17 cellular contexts compared by ENCODE assay signal in the genomic region with DNA sequence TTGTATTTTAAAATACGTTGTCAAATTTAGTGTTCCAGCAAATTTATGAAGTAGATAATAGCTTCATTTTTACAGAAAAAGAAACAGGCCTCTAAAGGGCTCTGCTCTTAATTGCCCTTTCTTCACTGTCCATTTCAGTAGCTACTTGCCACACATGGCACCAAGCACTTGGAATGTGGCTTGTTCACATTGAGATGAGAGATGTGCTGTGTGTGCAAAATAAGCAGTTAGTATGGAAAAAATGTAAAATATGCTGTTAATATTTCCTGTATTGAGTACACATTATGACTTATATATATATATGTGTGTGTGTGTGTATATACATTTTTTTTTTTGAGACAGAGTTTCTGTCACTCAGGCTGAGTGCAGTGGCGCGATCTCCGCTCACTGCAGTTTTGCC. TPM values are rescaled to one million over a fixed set of nuclear protein-coding genes. Genes with fewer than 3 reads are reported as not detected.
DNase-seq lines count a peak whose midpoint lies in the region; ATAC-seq and TF ChIP-seq lines count a peak whose summit lies in the region.
"Had no signal": no experiment of that assay in that cellular context is flagged by ENCODE, and none has a peak within 500 bp of the region (broad histone marks: within the 10 kb centered on the region; RNA-seq: fewer than 3 reads in every experiment).

No MANE protein-coding gene starts in this region.

- no peaks in the 10 kb centered on the region for H3K9me3 Mint-ChIP-seq in activated naive CD4-positive, alpha-beta T cell treated with anti-CD3 and anti-CD28 coated beads, Interleukin-2, amount 50 U/mL, for 24 hours
- no peaks in the 10 kb centered on the region for H3K9me3 Mint-ChIP-seq in activated naive CD4-positive, alpha-beta T cell treated with anti-CD3 and anti-CD28 coated beads, Interleukin-2, amount 50 U/mL, for 72 hours
- peaks cover 24% of the 10 kb centered on the region for H3K9me3 Mint-ChIP-seq in mesothelial cell of epicardium

- peak overlapping the region; percentile 95 for H3K27ac ChIP-seq in SK-N-MC
- H3K27ac ChIP-seq: 22Rv1; BLaER1 treated with 17β-estradiol and CSF1 and Interleukin-3, amounts not matched to agents 10 nM and 100 nM; GM23248 had no signal

- H3K4me3 Mint-ChIP-seq in activated naive CD4-positive, alpha-beta T cell treated with anti-CD3 and anti-CD28 coated beads, Interleukin-2, amount 50 U/mL, for 24 hours = no peak overlapping the region
- no peak overlapping the region for H3K4me3 Mint-ChIP-seq in mesothelial cell of epicardium
- H3K4me3 Mint-ChIP-seq: B cell had no signal

- ATAC-seq in activated naive CD4-positive, alpha-beta T cell treated with anti-CD3 and anti-CD28 coated beads, Interleukin-2, amount 50 U/mL, for 72 hours = no peak
- no peak for ATAC-seq in stimulated activated naive CD8-positive, alpha-beta T cell treated with anti-CD3 and anti-CD28 coated beads, Interleukin-15, Interleukin-2, amounts not matched to agents 100 U/mL and 50 U/mL, for 24 hours
- no peak for ATAC-seq in SK-N-SH treated with all-trans-retinoic acid at 6 μM for 48 hours
- ATAC-seq: GM12878 had no signal

- H3K9ac ChIP-seq in SK-N-MC (ENCODE audit: insufficient read length) = peak overlapping the region; percentile 56
- H3K9ac ChIP-seq: BLaER1 treated with 17β-estradiol and CSF1 and Interleukin-3, amounts not matched to agents 10 nM and 100 nM; GM23248 had no signal

- no peak for TF ChIP-seq CTCF in mesothelial cell of epicardium (IDR thresholded peaks at IDR 0.05; ENCODE audit: unreplicated experiment)

- peak overlapping the region; percentile 8 for H3K27ac Mint-ChIP-seq in activated naive CD4-positive, alpha-beta T cell treated with anti-CD3 and anti-CD28 coated beads, Interleukin-2, amount 50 U/mL, for 24 hours
- no peak overlapping the region for H3K27ac Mint-ChIP-seq in activated naive CD4-positive, alpha-beta T cell treated with anti-CD3 and anti-CD28 coated beads, Interleukin-2, amount 50 U/mL, for 72 hours
- H3K27ac Mint-ChIP-seq in mesothelial cell of epicardium = peak overlapping the region; percentile 43

- H3K4me1 Mint-ChIP-seq in activated naive CD4-positive, alpha-beta T cell treated with anti-CD3 and anti-CD28 coated beads, Interleukin-2, amount 50 U/mL, for 24 hours = peaks cover 90% of the 10 kb centered on the region
- peaks cover 17% of the 10 kb centered on the region for H3K4me1 Mint-ChIP-seq in mesothelial cell of epicardium

- peak overlapping the region; percentile 42; the same call in 1 of the 2 replicates for H3K4me3 ChIP-seq in SK-N-MC
- H3K4me3 ChIP-seq: BLaER1 treated with 17β-estradiol and CSF1 and Interleukin-3, amounts not matched to agents 10 nM and 100 nM; GM12878; GM23248; HAP-1 had no signal

- no peak for DNase-seq in activated naive CD4-positive, alpha-beta T cell treated with anti-CD3 and anti-CD28 coated beads, Interleukin-2, amount 50 U/mL, for 72 hours (ENCODE audit: low spot score in 2 of 2)
- DNase-seq in EH (ENCODE audit: low read depth) = peak; percentile 37
- DNase-seq in SK-N-MC (ENCODE audit: low read depth, low spot score) = no peak
- no peak for DNase-seq in mesothelial cell of epicardium (ENCODE audit: low spot score in 2 of 2, unreplicated experiment in 2 of 2)
- no peak for DNase-seq in stimulated activated naive CD8-positive, alpha-beta T cell treated with anti-CD3 and anti-CD28 coated beads, Interleukin-15, Interleukin-2, amounts not matched to agents 100 U/mL and 50 U/mL, for 24 hours
- no peak for DNase-seq in effector CD4-positive, alpha-beta T cell
- DNase-seq: Caco-2; CD4-positive, CD25-positive, alpha-beta regulatory T cell; DMS79; GM23248 had no signal

- H3K36me3 ChIP-seq in SK-N-MC (ENCODE audit: insufficient read depth, low read length) = peaks cover 26% of the 10 kb centered on the region

- H3K9me3 ChIP-seq in SK-N-MC (ENCODE audit: low read depth, low read length) = no peaks in the 10 kb centered on the region
- H3K9me3 ChIP-seq: HAP-1 had no signal

- no peaks in the 10 kb centered on the region for H3K27me3 Mint-ChIP-seq in activated naive CD4-positive, alpha-beta T cell treated with anti-CD3 and anti-CD28 coated beads, Interleukin-2, amount 50 U/mL, for 24 hours
- no peaks in the 10 kb centered on the region for H3K27me3 Mint-ChIP-seq in mesothelial cell of epicardium (ENCODE audit: low read depth)
- H3K27me3 Mint-ChIP-seq: B cell; CD4-positive, CD25-positive, alpha-beta regulatory T cell had no signal

- peaks cover 19% of the 10 kb centered on the region for H3K36me3 Mint-ChIP-seq in activated naive CD4-positive, alpha-beta T cell treated with anti-CD3 and anti-CD28 coated beads, Interleukin-2, amount 50 U/mL, for 24 hours
- peaks cover 0 to 19% of the 10 kb centered on the region in 2 donors for H3K36me3 Mint-ChIP-seq in activated naive CD4-positive, alpha-beta T cell treated with anti-CD3 and anti-CD28 coated beads, Interleukin-2, amount 50 U/mL, for 72 hours
- H3K36me3 Mint-ChIP-seq in mesothelial cell of epicardium = peaks cover 34% of the 10 kb centered on the region

TF ChIP-seq in SK-N-SH treated with all-trans-retinoic acid at 6 μM for 48 hours, 23 proteins besides CTCF, POLR2A, EP300 and RAD21:
- TF ChIP-seq ARNTL (CRISPR knock-in tag; IDR thresholded peaks at IDR 0.05; ENCODE audit: borderline replicate concordance, low read depth) (no peak), PATZ1 (CRISPR knock-in tag; IDR thresholded peaks at IDR 0.05; ENCODE audit: borderline replicate concordance) (no peak), SNAI2 (CRISPR knock-in tag; IDR thresholded peaks at IDR 0.05) (no peak), ZFP30 (CRISPR knock-in tag; IDR thresholded peaks at IDR 0.05) (no peak), GLIS3 (CRISPR knock-in tag; IDR thresholded peaks at IDR 0.05) (no peak), TOX (CRISPR knock-in tag; IDR thresholded peaks at IDR 0.05; ENCODE audit: borderline replicate concordance) (no peak), ZNF70 (CRISPR knock-in tag; IDR thresholded peaks at IDR 0.05) (no peak), TCF4 (CRISPR knock-in tag; IDR thresholded peaks at IDR 0.05; ENCODE audit: borderline replicate concordance) (no peak), ZFP3 (CRISPR knock-in tag; IDR thresholded peaks at IDR 0.05) (no peak)
- TF ChIP-seq, protein P1, sequence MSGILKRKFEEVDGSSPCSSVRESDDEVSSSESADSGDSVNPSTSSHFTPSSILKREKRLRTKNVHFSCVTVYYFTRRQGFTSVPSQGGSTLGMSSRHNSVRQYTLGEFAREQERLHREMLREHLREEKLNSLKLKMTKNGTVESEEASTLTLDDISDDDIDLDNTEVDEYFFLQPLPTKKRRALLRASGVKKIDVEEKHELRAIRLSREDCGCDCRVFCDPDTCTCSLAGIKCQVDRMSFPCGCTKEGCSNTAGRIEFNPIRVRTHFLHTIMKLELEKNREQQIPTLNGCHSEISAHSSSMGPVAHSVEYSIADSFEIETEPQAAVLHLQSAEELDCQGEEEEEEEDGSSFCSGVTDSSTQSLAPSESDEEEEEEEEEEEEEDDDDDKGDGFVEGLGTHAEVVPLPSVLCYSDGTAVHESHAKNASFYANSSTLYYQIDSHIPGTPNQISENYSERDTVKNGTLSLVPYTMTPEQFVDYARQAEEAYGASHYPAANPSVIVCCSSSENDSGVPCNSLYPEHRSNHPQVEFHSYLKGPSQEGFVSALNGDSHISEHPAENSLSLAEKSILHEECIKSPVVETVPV (CRISPR knock-in tag; IDR thresholded peaks at IDR 0.05) = no peak

RNA-seq across cellular contexts. Expression of gene RBM33, which starts 19.5 kb away (rescaled TPM):
- 10 to 100 TPM; 74.7 to 76.1 TPM for total RNA-seq in activated naive CD4-positive, alpha-beta T cell treated with anti-CD3 and anti-CD28 coated beads, Interleukin-2, amount 50 U/mL, for 72 hours
- 83.4 to 91.9 TPM (median 91.5 TPM) in 3 replicates for total RNA-seq in mesothelial cell of epicardium

Comparison
In these comparisons a context has a peak if more than half of its experiments do, and no peak if none do; other contexts are left out.
1. H3K27ac Mint-ChIP-seq: peak in activated naive CD4-positive, alpha-beta T cell treated with anti-CD3 and anti-CD28 coated beads, Interleukin-2, amount 50 U/mL, for 24 hours (single experiment) and mesothelial cell of epicardium (single experiment); none in activated naive CD4-positive, alpha-beta T cell treated with anti-CD3 and anti-CD28 coated beads, Interleukin-2, amount 50 U/mL, for 72 hours (0 of 2).